17 cellular contexts compared by ENCODE assay signal in the genomic region with DNA sequence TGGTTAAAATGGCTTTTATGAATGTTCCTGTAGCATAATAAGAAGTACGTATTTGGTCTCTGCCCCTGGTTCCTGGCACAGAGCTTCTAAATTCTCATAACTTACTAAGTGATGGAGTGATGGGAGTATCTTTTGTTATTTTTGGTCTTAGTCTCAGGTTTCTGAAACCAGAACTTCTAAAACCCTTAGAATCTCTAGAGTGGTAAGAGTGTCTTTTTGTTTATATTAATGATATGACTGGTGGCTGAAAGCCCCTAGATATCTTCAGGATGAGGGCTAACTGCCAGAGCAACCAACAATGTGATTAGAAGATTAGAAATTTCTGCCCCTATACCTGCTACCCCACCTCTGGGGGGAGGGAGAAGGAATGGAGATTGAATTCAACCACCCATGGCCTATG. TPM values are rescaled to one million over a fixed set of nuclear protein-coding genes. Genes with fewer than 3 reads are reported as not detected.
DNase-seq lines count a peak whose midpoint lies in the region; ATAC-seq, FAIRE-seq and TF ChIP-seq lines count a peak whose summit lies in the region.
"Had no signal": no experiment of that assay in that cellular context is flagged by ENCODE, and none has a peak within 500 bp of the region (broad histone marks: within the 10 kb centered on the region; RNA-seq: fewer than 3 reads in every experiment).

No MANE protein-coding gene starts in this region.

- no peak for TF ChIP-seq CTCF in natural killer cell (IDR thresholded peaks at IDR 0.05)

- H3K4me3 Mint-ChIP-seq in natural killer cell treated with Interleukin-12 subunit alpha and Interleukin-12 subunit beta and Interleukin-15 and Interleukin-18, amount 100 ng/mL, for 72 hours, result no peak overlapping the region
- H3K4me3 Mint-ChIP-seq in natural killer cell, result no peak overlapping the region
- H3K4me3 Mint-ChIP-seq in activated T-helper 2 cell treated with anti-CD3 and anti-CD28 coated beads, Interferon-gamma antibody, Interleukin-2, Interleukin-4, amounts not matched to agents 10 μg/mL and 5 μg/mL and 100 μg/mL, durations not matched to agents 14 hours and 24 hours and 36 hours (ENCODE audit: low read depth), result no peak overlapping the region
- H3K4me3 Mint-ChIP-seq: CD8-positive, alpha-beta T cell; IgD-negative memory B cell had no signal

- FAIRE-seq in urothelium cell line (lab: Jason Lieb, UNC), result no peak
- FAIRE-seq: H54 had no signal

- H3K9me3 Mint-ChIP-seq in natural killer cell treated with Interleukin-12 subunit alpha and Interleukin-12 subunit beta and Interleukin-15 and Interleukin-18, amount 100 ng/mL, for 72 hours, result peaks cover 3% of the 10 kb centered on the region
- no peaks in the 10 kb centered on the region for H3K9me3 Mint-ChIP-seq in natural killer cell
- H3K9me3 Mint-ChIP-seq in activated T-helper 2 cell treated with anti-CD3 and anti-CD28 coated beads, Interferon-gamma antibody, Interleukin-2, Interleukin-4, amounts not matched to agents 10 μg/mL and 5 μg/mL and 100 μg/mL, durations not matched to agents 14 hours and 24 hours and 36 hours, result peaks cover 32% of the 10 kb centered on the region
- H3K9me3 Mint-ChIP-seq: CD8-positive, alpha-beta T cell had no signal

- no peak for DNase-seq in natural killer cell treated with Interleukin-12 subunit alpha and Interleukin-12 subunit beta and Interleukin-15 and Interleukin-18, amount 100 ng/mL, for 72 hours (ENCODE audit: low spot score)
- DNase-seq in natural killer cell (no peak), urothelium cell line (ENCODE audit: low spot score) (no peak), nucleus accumbens (lab: John Stamatoyannopoulos, UW) (no peak)
- DNase-seq in activated T-helper 2 cell treated with anti-CD3 and anti-CD28 coated beads, Interferon-gamma antibody, Interleukin-2, Interleukin-4, amounts not matched to agents 10 μg/mL and 5 μg/mL and 100 μg/mL, durations not matched to agents 14 hours and 24 hours and 36 hours (ENCODE audit: low spot score), result no peak
- DNase-seq: CD8-positive, alpha-beta T cell; DMS153; Kasumi-1; NCI-H1694; NCI-H446; NCI-H526; PC-3; SHP77 had no signal

- H3K36me3 Mint-ChIP-seq in natural killer cell treated with Interleukin-12 subunit alpha and Interleukin-12 subunit beta and Interleukin-15 and Interleukin-18, amount 100 ng/mL, for 72 hours, result no peaks in the 10 kb centered on the region
- no peaks in the 10 kb centered on the region for H3K36me3 Mint-ChIP-seq in natural killer cell
- H3K36me3 Mint-ChIP-seq in activated T-helper 2 cell treated with anti-CD3 and anti-CD28 coated beads, Interferon-gamma antibody, Interleukin-2, Interleukin-4, amounts not matched to agents 10 μg/mL and 5 μg/mL and 100 μg/mL, durations not matched to agents 14 hours and 24 hours and 36 hours (ENCODE audit: low read depth), result peaks cover 18% of the 10 kb centered on the region
- H3K36me3 Mint-ChIP-seq: CD8-positive, alpha-beta T cell had no signal

- peaks cover 0 to 24% of the 10 kb centered on the region in 2 donors for H3K27me3 Mint-ChIP-seq in natural killer cell treated with Interleukin-12 subunit alpha and Interleukin-12 subunit beta and Interleukin-15 and Interleukin-18, amount 100 ng/mL, for 72 hours
- H3K27me3 Mint-ChIP-seq in natural killer cell (ENCODE audit: low read depth in 2 of 2), result peaks cover 2 to 10% of the 10 kb centered on the region in 2 donors
- no peaks in the 10 kb centered on the region for H3K27me3 Mint-ChIP-seq in activated T-helper 2 cell treated with anti-CD3 and anti-CD28 coated beads, Interferon-gamma antibody, Interleukin-2, Interleukin-4, amounts not matched to agents 10 μg/mL and 5 μg/mL and 100 μg/mL, durations not matched to agents 14 hours and 24 hours and 36 hours (ENCODE audit: low read depth)

- H3K4me1 Mint-ChIP-seq in natural killer cell treated with Interleukin-12 subunit alpha and Interleukin-12 subunit beta and Interleukin-15 and Interleukin-18, amount 100 ng/mL, for 72 hours (ENCODE audit: low read depth in 2 of 2), result peaks cover 4 to 28% of the 10 kb centered on the region in 2 donors
- H3K4me1 Mint-ChIP-seq in natural killer cell, result no peaks in the 10 kb centered on the region
- peaks cover 46% of the 10 kb centered on the region for H3K4me1 Mint-ChIP-seq in activated T-helper 2 cell treated with anti-CD3 and anti-CD28 coated beads, Interferon-gamma antibody, Interleukin-2, Interleukin-4, amounts not matched to agents 10 μg/mL and 5 μg/mL and 100 μg/mL, durations not matched to agents 14 hours and 24 hours and 36 hours (ENCODE audit: low read depth)

- intact Hi-C loops in natural killer cell (cut with micrococcal nuclease), result no loop called here
- intact Hi-C loops in activated T-helper 2 cell treated with anti-CD3 and anti-CD28 coated beads, Interferon-gamma antibody, Interleukin-2, Interleukin-4, amounts not matched to agents 10 μg/mL and 5 μg/mL and 100 μg/mL, durations not matched to agents 14 hours and 24 hours and 36 hours (cut with micrococcal nuclease), result loop anchor here (1.0 kb wide), 1 partner anchor 12 kb away; no protein-coding TSS in a partner anchor

- ATAC-seq in natural killer cell treated with Interleukin-12 subunit alpha and Interleukin-12 subunit beta and Interleukin-15 and Interleukin-18, amount 100 ng/mL, for 72 hours, result peak in 1 of 2 donors; percentile 43
- no peak for ATAC-seq in natural killer cell
- ATAC-seq in GM18868 (IDR thresholded peaks at IDR 0.05; ENCODE audit: unreplicated experiment), result peak; percentile 63
- no peak for ATAC-seq in GM21723 (IDR thresholded peaks at IDR 0.05; ENCODE audit: unreplicated experiment)
- ATAC-seq: CD8-positive, alpha-beta T cell; PC-3 had no signal

- peak overlapping the region; percentile 1 to 59 for H3K27ac Mint-ChIP-seq in natural killer cell treated with Interleukin-12 subunit alpha and Interleukin-12 subunit beta and Interleukin-15 and Interleukin-18, amount 100 ng/mL, for 72 hours
- no peak overlapping the region for H3K27ac Mint-ChIP-seq in natural killer cell
- H3K27ac Mint-ChIP-seq in activated T-helper 2 cell treated with anti-CD3 and anti-CD28 coated beads, Interferon-gamma antibody, Interleukin-2, Interleukin-4, amounts not matched to agents 10 μg/mL and 5 μg/mL and 100 μg/mL, durations not matched to agents 14 hours and 24 hours and 36 hours, result peak overlapping the region; percentile 88
- H3K27ac Mint-ChIP-seq: CD8-positive, alpha-beta T cell; IgD-negative memory B cell had no signal

RNA-seq across cellular contexts. Expression of gene BBS12, which starts 45.8 kb away (rescaled TPM):
- 1 to 10 TPM; 1.0 to 2.2 TPM for total RNA-seq in natural killer cell treated with Interleukin-12 subunit alpha and Interleukin-12 subunit beta and Interleukin-15 and Interleukin-18, amount 100 ng/mL, for 72 hours
- total RNA-seq in natural killer cell, result 1 to 10 TPM in 2 of 3 donors, under 1 TPM in 1; 0.85 to 1.9 (median 1.8) TPM
- total RNA-seq in activated T-helper 2 cell treated with anti-CD3 and anti-CD28 coated beads, Interferon-gamma antibody, Interleukin-2, Interleukin-4, amounts not matched to agents 10 μg/mL and 5 μg/mL and 100 μg/mL, durations not matched to agents 14 hours and 24 hours and 36 hours, result 3.7 and 5.5 TPM in 2 replicates

Comparison
In these comparisons a context has a peak if more than half of its experiments do, and no peak if none do; other contexts are left out.
1. H3K27ac Mint-ChIP-seq: peak in natural killer cell treated with Interleukin-12 subunit alpha and Interleukin-12 subunit beta and Interleukin-15 and Interleukin-18, amount 100 ng/mL, for 72 hours (2 of 2) and activated T-helper 2 cell treated with anti-CD3 and anti-CD28 coated beads, Interferon-gamma antibody, Interleukin-2, Interleukin-4, amounts not matched to agents 10 μg/mL and 5 μg/mL and 100 μg/mL, durations not matched to agents 14 hours and 24 hours and 36 hours (single experiment); none in natural killer cell (0 of 2).